ENCODE assay signal across 1 cellular context in the genomic region with DNA sequence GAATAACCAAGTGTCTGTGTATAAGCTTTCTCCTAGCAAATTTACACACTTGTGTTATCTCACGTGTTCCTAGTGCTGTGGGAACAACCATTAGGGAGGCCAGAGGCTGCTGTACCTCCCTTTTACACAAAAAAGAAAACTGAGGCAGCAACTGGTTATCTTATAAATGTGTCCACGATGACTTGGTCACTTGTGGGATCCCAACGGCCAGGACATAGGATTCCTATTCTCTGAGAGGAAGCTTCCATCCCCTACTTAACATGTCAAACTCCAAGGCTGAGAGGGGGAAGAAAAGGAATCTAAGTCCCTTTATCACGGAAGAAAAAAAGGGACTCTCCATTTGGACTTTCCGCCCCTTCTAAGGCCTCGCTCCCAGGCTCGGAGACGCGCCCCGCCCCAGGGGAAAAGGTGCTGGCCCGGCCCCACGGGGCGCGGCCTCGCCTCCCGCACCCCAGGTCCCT.
TF ChIP-seq lines count a peak whose summit lies in the region.

No MANE protein-coding gene starts in this region.

TF ChIP-seq in HEK293, 187 proteins besides CTCF, POLR2A, EP300 and RAD21 (continued from another document):
- TF ChIP-seq, protein P1, sequence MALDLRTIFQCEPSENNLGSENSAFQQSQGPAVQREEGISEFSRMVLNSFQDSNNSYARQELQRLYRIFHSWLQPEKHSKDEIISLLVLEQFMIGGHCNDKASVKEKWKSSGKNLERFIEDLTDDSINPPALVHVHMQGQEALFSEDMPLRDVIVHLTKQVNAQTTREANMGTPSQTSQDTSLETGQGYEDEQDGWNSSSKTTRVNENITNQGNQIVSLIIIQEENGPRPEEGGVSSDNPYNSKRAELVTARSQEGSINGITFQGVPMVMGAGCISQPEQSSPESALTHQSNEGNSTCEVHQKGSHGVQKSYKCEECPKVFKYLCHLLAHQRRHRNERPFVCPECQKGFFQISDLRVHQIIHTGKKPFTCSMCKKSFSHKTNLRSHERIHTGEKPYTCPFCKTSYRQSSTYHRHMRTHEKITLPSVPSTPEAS (tag by site-specific recombination; IDR thresholded peaks at IDR 0.05), result no peak
